1 cellular context compared by ENCODE assay signal in the genomic region with DNA sequence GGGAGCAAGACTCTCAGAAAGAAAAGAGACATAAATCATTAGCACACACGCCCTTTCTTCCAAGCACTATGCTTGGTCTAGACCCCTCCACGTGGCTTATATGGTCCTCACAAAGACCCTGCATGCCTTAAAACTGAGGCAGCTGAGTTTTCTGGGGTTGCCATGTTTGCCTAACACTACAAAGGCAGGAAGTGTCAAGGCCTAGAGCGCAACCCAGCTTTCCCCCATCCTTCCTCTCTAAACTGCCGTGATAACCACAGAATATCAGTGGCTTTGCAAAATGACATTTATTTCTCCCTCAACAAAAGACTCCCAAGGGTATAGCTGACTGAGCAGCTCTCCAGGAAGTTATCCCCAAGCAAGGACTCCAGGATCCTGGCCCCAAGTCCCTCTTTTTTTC.
TF ChIP-seq lines count a peak whose summit lies in the region.

No MANE protein-coding gene starts in this region.

TF ChIP-seq in SK-N-SH treated with all-trans-retinoic acid at 6 μM for 48 hours, 23 proteins besides CTCF, POLR2A, EP300 and RAD21 (continued from another document):
- TF ChIP-seq, protein P1, sequence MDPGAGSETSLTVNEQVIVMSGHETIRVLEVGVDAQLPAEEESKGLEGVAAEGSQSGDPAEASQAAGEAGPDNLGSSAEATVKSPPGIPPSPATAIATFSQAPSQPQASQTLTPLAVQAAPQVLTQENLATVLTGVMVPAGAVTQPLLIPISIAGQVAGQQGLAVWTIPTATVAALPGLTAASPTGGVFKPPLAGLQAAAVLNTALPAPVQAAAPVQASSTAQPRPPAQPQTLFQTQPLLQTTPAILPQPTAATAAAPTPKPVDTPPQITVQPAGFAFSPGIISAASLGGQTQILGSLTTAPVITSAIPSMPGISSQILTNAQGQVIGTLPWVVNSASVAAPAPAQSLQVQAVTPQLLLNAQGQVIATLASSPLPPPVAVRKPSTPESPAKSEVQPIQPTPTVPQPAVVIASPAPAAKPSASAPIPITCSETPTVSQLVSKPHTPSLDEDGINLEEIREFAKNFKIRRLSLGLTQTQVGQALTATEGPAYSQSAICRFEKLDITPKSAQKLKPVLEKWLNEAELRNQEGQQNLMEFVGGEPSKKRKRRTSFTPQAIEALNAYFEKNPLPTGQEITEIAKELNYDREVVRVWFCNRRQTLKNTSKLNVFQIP (CRISPR knock-in tag; IDR thresholded peaks at IDR 0.05; ENCODE audit: borderline replicate concordance, low read depth), result no peak
- TF ChIP-seq ZNF70 (CRISPR knock-in tag; IDR thresholded peaks at IDR 0.05) (no peak), GLIS3 (CRISPR knock-in tag; IDR thresholded peaks at IDR 0.05) (no peak), ESRRG (CRISPR knock-in tag; IDR thresholded peaks at IDR 0.05) (no peak), ARNTL (CRISPR knock-in tag; IDR thresholded peaks at IDR 0.05; ENCODE audit: borderline replicate concordance, low read depth) (no peak), TCF4 (CRISPR knock-in tag; IDR thresholded peaks at IDR 0.05; ENCODE audit: borderline replicate concordance) (no peak), ZFP30 (CRISPR knock-in tag; IDR thresholded peaks at IDR 0.05) (no peak)
